ENCODE assay signal across 8 cellular contexts in the genomic region with DNA sequence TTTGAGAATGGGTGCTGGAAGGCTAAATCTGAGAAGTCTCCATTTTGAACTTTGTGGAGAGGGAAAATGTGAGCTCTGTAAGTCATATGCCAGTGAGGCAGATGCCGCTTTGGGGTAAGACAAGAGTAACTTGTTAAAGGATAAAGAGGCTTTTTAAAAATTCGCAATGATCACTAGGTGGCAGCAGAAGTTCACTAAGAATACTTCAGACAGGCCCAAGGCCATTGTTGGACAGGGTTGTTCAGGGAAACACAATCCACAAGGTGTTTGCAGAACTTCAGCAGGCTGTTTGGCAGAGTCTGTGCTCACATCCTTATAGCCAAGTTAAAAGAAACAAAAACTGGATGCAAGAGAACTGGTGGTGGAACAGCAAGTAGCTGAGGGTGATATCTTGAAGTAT.
DNase-seq lines count a peak whose midpoint lies in the region; ATAC-seq, FAIRE-seq and TF ChIP-seq lines count a peak whose summit lies in the region.

No MANE protein-coding gene starts in this region.

- peak; percentile 32 for DNase-seq in AG09309 (ENCODE audit: low read depth)
- DNase-seq in GM12864 (ENCODE audit: low read depth), result no peak
- peak; percentile 39 for DNase-seq in LoVo (ENCODE audit: low spot score)
- peak; percentile 20 for DNase-seq in RCC 7860 (ENCODE audit: low spot score)
- peak; percentile 49 for DNase-seq in ecto neural progenitor cell (ENCODE audit: low spot score)
- peak; percentile 86 for DNase-seq in medulla oblongata (ENCODE audit: extremely low spot score)
- no peak for DNase-seq in cortex of kidney (lab: John Stamatoyannopoulos, UW)

- ATAC-seq in GM21360 (IDR thresholded peaks at IDR 0.05; ENCODE audit: unreplicated experiment), result no peak

- H3K4me3 ChIP-seq in AG09309 (ENCODE audit: control insufficient read depth, low read depth, low read length), result no peak overlapping the region
- H3K4me3 ChIP-seq in GM12864 (ENCODE audit: low read depth, low read length), result no peak overlapping the region

- peak; percentile 25 for FAIRE-seq in RCC 7860 (lab: Jason Lieb, UNC)

- TF ChIP-seq CTCF in AG09309 (IDR thresholded peaks at IDR 0.05; ENCODE audit: control insufficient read depth, insufficient read depth, low read depth, low read length, missing control alignments), result peak; percentile 62
- peak; percentile 41 for TF ChIP-seq CTCF in GM12864 (IDR thresholded peaks at IDR 0.05; ENCODE audit: low read depth, low read length, missing control alignments)

Comparison
In these comparisons a context has a peak if more than half of its experiments do, and no peak if none do; other contexts are left out.
1. DNase-seq: peak in AG09309 (single experiment), LoVo (single experiment), RCC 7860 (single experiment), ecto neural progenitor cell (single experiment) and medulla oblongata (single experiment); none in GM12864 (single experiment) and cortex of kidney (single experiment).